ENCODE assay signal across 1 cellular context in genomic region chr2:160022162-160022561, GRCh38.
TF ChIP-seq lines count a peak whose summit lies in the region.

No MANE protein-coding gene starts in this region.

TF ChIP-seq in GM12878, 131 proteins besides CTCF, POLR2A, EP300 and RAD21 (continued from another document):
- TF ChIP-seq E2F4 (IDR thresholded peaks at IDR 0.05; ENCODE audit: low read depth, low read length) (no peak), NR2F1 (conservative IDR thresholded peaks at IDR 0.05) (no peak), ATF3 (IDR thresholded peaks at IDR 0.05; ENCODE audit: borderline replicate concordance, extremely low read depth, low read depth, low read length) (no peak), PAX8 (IDR thresholded peaks at IDR 0.05) (no peak), WRNIP1 (IDR thresholded peaks at IDR 0.05; ENCODE audit: borderline replicate concordance, low read depth, low read length) (no peak), JUNB (IDR thresholded peaks at IDR 0.05) (no peak), JUND (IDR thresholded peaks at IDR 0.05; ENCODE audit: low read depth, low read length) (no peak), ESRRA (IDR thresholded peaks at IDR 0.05; ENCODE audit: low read length) (no peak), SP1 (IDR thresholded peaks at IDR 0.05; ENCODE audit: low read depth, low read length) (no peak)
- TF ChIP-seq, protein P1, sequence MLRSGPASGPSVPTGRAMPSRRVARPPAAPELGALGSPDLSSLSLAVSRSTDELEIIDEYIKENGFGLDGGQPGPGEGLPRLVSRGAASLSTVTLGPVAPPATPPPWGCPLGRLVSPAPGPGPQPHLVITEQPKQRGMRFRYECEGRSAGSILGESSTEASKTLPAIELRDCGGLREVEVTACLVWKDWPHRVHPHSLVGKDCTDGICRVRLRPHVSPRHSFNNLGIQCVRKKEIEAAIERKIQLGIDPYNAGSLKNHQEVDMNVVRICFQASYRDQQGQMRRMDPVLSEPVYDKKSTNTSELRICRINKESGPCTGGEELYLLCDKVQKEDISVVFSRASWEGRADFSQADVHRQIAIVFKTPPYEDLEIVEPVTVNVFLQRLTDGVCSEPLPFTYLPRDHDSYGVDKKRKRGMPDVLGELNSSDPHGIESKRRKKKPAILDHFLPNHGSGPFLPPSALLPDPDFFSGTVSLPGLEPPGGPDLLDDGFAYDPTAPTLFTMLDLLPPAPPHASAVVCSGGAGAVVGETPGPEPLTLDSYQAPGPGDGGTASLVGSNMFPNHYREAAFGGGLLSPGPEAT (IDR thresholded peaks at IDR 0.05; ENCODE audit: low read depth) = no peak
